In the genomic region with DNA sequence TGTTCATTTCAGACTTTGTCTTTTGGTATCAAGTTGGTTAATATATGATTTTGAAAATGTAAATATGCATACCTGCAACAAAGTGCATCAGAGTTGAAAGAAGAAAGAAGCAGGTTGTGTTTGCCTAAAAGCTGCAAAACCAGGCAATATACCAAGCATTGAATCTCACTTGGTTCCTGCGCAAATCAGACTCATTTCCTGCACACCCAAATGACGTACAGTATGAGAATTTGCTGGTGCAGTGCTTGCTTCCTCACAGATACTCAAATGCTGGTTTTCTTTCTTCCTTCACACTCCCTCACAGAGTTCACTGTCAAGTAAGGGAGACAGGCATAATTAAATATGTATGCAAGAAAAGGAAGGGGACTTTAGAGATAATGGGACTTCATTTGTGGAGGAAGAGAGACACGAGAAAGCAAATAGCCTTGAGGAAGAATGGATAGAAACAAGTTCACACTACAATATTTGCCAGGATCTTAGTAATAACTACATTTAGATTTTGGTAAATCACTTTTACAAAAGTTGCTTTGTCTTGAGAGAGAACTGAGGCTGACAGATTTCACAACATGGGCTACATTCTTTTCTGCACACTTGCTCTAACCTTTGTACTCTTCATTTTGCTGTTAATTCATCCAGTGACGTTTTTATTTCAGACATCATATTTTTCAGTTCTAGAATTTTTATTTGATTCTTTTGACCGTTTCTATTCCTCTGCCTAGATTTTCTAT, we compare ENCODE assay signal across 24 cellular contexts. TPM values are rescaled to one million over a fixed set of nuclear protein-coding genes. Genes with fewer than 3 reads are reported as not detected.
DNase-seq lines count a peak whose midpoint lies in the region; ATAC-seq and TF ChIP-seq lines count a peak whose summit lies in the region.
"Had no signal": no experiment of that assay in that cellular context is flagged by ENCODE, and none has a peak within 500 bp of the region (broad histone marks: within the 10 kb centered on the region; RNA-seq: fewer than 3 reads in every experiment).

No MANE protein-coding gene starts in this region.

- CTCF ChIA-PET in activated CD8-positive, alpha-beta memory T cell treated with anti-CD3 and anti-CD28 coated beads, Interleukin-2, amount 10 ng/mL, durations not matched to agents 7 days and 5 days (lab: Charles Lee) = interaction anchor here (1.0 to 1.6 kb wide), 2 partner anchors 8 to 53 kb away, joined by 3 read pairs; no protein-coding TSS in a partner anchor

- H3K9me3 Mint-ChIP-seq in activated CD8-positive, alpha-beta memory T cell treated with anti-CD3 and anti-CD28 coated beads, Interleukin-2, amount 10 ng/mL, durations not matched to agents 7 days and 5 days (ENCODE audit: low read depth) = peaks cover 11% of the 10 kb centered on the region
- peaks cover 1% of the 10 kb centered on the region for H3K9me3 Mint-ChIP-seq in activated naive CD8-positive, alpha-beta T cell treated with anti-CD3 and anti-CD28 coated beads for 36 hours
- peaks cover 0 to 3% of the 10 kb centered on the region in 2 donors for H3K9me3 Mint-ChIP-seq in natural killer cell
- H3K9me3 Mint-ChIP-seq: nephron progenitor cell had no signal

- no peaks in the 10 kb centered on the region for H3K27me3 Mint-ChIP-seq in activated CD8-positive, alpha-beta memory T cell treated with anti-CD3 and anti-CD28 coated beads, Interleukin-2, amount 10 ng/mL, durations not matched to agents 7 days and 5 days
- H3K27me3 Mint-ChIP-seq in activated naive CD8-positive, alpha-beta T cell treated with anti-CD3 and anti-CD28 coated beads for 36 hours = no peaks in the 10 kb centered on the region
- H3K27me3 Mint-ChIP-seq in natural killer cell (ENCODE audit: low read depth in 2 of 2) = no peaks in the 10 kb centered on the region

- H3K36me3 Mint-ChIP-seq in activated CD8-positive, alpha-beta memory T cell treated with anti-CD3 and anti-CD28 coated beads, Interleukin-2, amount 10 ng/mL, durations not matched to agents 7 days and 5 days = peaks cover 41% of the 10 kb centered on the region
- peaks cover 7% of the 10 kb centered on the region for H3K36me3 Mint-ChIP-seq in activated naive CD8-positive, alpha-beta T cell treated with anti-CD3 and anti-CD28 coated beads for 36 hours
- H3K36me3 Mint-ChIP-seq in natural killer cell = peaks cover 5% of the 10 kb centered on the region

- ATAC-seq in activated CD8-positive, alpha-beta memory T cell treated with anti-CD3 and anti-CD28 coated beads, Interleukin-2, amount 10 ng/mL, durations not matched to agents 7 days and 5 days = peak; percentile 38
- ATAC-seq in natural killer cell = peak; percentile 51 to 66 (median 58)
- ATAC-seq: esophagus mucosa; stimulated activated naive B cell treated with anti-CD40 and anti-IgM and Interleukin-4, amounts not matched to agents 10 μg/mL and 1 μg/mL and 100 μg/mL, for 72 hours had no signal

- H3K4me1 ChIP-seq in colonic mucosa (no peaks in the 10 kb centered on the region), vagina (peaks cover 7% of the 10 kb centered on the region)
- H3K4me1 ChIP-seq: prostate gland had no signal

- TF ChIP-seq CTCF in natural killer cell (IDR thresholded peaks at IDR 0.05) (no peak), colonic mucosa (IDR thresholded peaks at IDR 0.05) (no peak), vagina (IDR thresholded peaks at IDR 0.05) (no peak)

- peak overlapping the region; percentile 92 for H3K27ac Mint-ChIP-seq in activated CD8-positive, alpha-beta memory T cell treated with anti-CD3 and anti-CD28 coated beads, Interleukin-2, amount 10 ng/mL, durations not matched to agents 7 days and 5 days
- peak overlapping the region; percentile 18 for H3K27ac Mint-ChIP-seq in activated naive CD8-positive, alpha-beta T cell treated with anti-CD3 and anti-CD28 coated beads for 36 hours
- peak overlapping the region; percentile 94 to 96 for H3K27ac Mint-ChIP-seq in natural killer cell
- H3K27ac Mint-ChIP-seq: nephron progenitor cell; stimulated activated naive B cell treated with anti-CD40 and anti-IgM and Interleukin-4, amounts not matched to agents 10 μg/mL and 1 μg/mL and 100 μg/mL, for 72 hours had no signal

- no peak for TF ChIP-seq POLR2A in vagina (IDR thresholded peaks at IDR 0.05)

- no peaks in the 10 kb centered on the region for H3K36me3 ChIP-seq in colonic mucosa
- H3K36me3 ChIP-seq in vagina = no peaks in the 10 kb centered on the region
- H3K36me3 ChIP-seq: brain microvascular endothelial cell, prostate gland had no signal

- intact Hi-C loops in natural killer cell (cut with micrococcal nuclease) = loop anchor here (10.0 kb wide), 1 partner anchor 404 kb away; no protein-coding TSS in a partner anchor
- intact Hi-C loops in colonic mucosa (cut with DNase I) = no loop called here
- intact Hi-C loops in vagina (cut with DNase I) = no loop called here

- H3K4me3 Mint-ChIP-seq in activated CD8-positive, alpha-beta memory T cell treated with anti-CD3 and anti-CD28 coated beads, Interleukin-2, amount 10 ng/mL, durations not matched to agents 7 days and 5 days = peak overlapping the region; percentile 31
- H3K4me3 Mint-ChIP-seq in activated naive CD8-positive, alpha-beta T cell treated with anti-CD3 and anti-CD28 coated beads for 36 hours = no peak overlapping the region
- peak overlapping the region; percentile 91 for H3K4me3 Mint-ChIP-seq in natural killer cell
- H3K4me3 Mint-ChIP-seq: nephron progenitor cell; stimulated activated naive B cell treated with anti-CD40 and anti-IgM and Interleukin-4, amounts not matched to agents 10 μg/mL and 1 μg/mL and 100 μg/mL, for 72 hours had no signal

- no peak overlapping the region for H3K9ac ChIP-seq in colonic mucosa (ENCODE audit: low read depth in 2 of 2, low read length in 2 of 2)

- H3K9me3 ChIP-seq in colonic mucosa = no peaks in the 10 kb centered on the region
- no peaks in the 10 kb centered on the region for H3K9me3 ChIP-seq in vagina
- H3K9me3 ChIP-seq: prostate gland had no signal

- DNase-seq in activated CD8-positive, alpha-beta memory T cell treated with anti-CD3 and anti-CD28 coated beads, Interleukin-2, amount 10 ng/mL, durations not matched to agents 7 days and 5 days = peak; percentile 56
- DNase-seq in activated CD8-positive, alpha-beta memory T cell treated with anti-CD3 and anti-CD28 coated beads for 24 hours = no peak
- DNase-seq in T follicular helper cell (ENCODE audit: low read depth) (peak; percentile 23), natural killer cell (no peak), NCI-H1436 (lab: John Stamatoyannopoulos, UW) (no peak), colonic mucosa (no peak), vagina (ENCODE audit: extremely low spot score in 2 of 2) (no peak)
- no peak for DNase-seq in activated naive CD8-positive, alpha-beta T cell treated with anti-CD3 and anti-CD28 coated beads for 36 hours
- DNase-seq: activated CD4-positive, alpha-beta T cell treated with anti-CD3 and anti-CD28 coated beads for 1 hour; brain microvascular endothelial cell; C1 segment of cervical spinal cord; DND-41; dorsolateral prefrontal cortex; H7; head of caudate nucleus; MV-4-11; NCI-H2081; nephron progenitor cell; Right ventricle myocardium superior; stimulated activated CD4-positive, alpha-beta T cell treated with anti-CD3 and anti-CD28 coated beads, Interleukin-12 subunit alpha, Interleukin-12 subunit beta, amount 100 ng/mL, for 4 hours; stimulated activated naive B cell treated with anti-CD40 and anti-IgM and Interleukin-4, amounts not matched to agents 10 μg/mL and 1 μg/mL and 100 μg/mL, for 72 hours had no signal

- no peak overlapping the region for H3K4me3 ChIP-seq in colonic mucosa
- no peak overlapping the region for H3K4me3 ChIP-seq in vagina
- H3K4me3 ChIP-seq: dorsolateral prefrontal cortex, prostate gland had no signal

- H3K4me1 Mint-ChIP-seq in activated CD8-positive, alpha-beta memory T cell treated with anti-CD3 and anti-CD28 coated beads, Interleukin-2, amount 10 ng/mL, durations not matched to agents 7 days and 5 days = peaks cover 91% of the 10 kb centered on the region
- H3K4me1 Mint-ChIP-seq in activated naive CD8-positive, alpha-beta T cell treated with anti-CD3 and anti-CD28 coated beads for 36 hours = peaks cover 75% of the 10 kb centered on the region
- peaks cover 81 to 93% of the 10 kb centered on the region in 2 donors for H3K4me1 Mint-ChIP-seq in natural killer cell

- H3K27ac ChIP-seq in colonic mucosa (no peak overlapping the region), vagina (no peak overlapping the region)
- H3K27ac ChIP-seq: brain microvascular endothelial cell, dorsolateral prefrontal cortex, prostate gland had no signal

- H3K27me3 ChIP-seq in colonic mucosa = no peaks in the 10 kb centered on the region
- no peaks in the 10 kb centered on the region for H3K27me3 ChIP-seq in vagina
- H3K27me3 ChIP-seq: brain microvascular endothelial cell, dorsolateral prefrontal cortex had no signal

RNA-seq across cellular contexts. Expression of gene AOAH, which starts 56.9 kb away (rescaled TPM):
- total RNA-seq in activated CD8-positive, alpha-beta memory T cell treated with anti-CD3 and anti-CD28 coated beads, Interleukin-2, amount 10 ng/mL, durations not matched to agents 7 days and 5 days = 10 to 100 TPM; 44.5 to 48.8 TPM
- total RNA-seq in activated naive CD8-positive, alpha-beta T cell treated with anti-CD3 and anti-CD28 coated beads for 36 hours = 1 to 10 TPM; 5.3 to 7.1 TPM
- total RNA-seq in natural killer cell = 100 to 1,000 TPM; 263 to 403 (median 312) TPM
- total RNA-seq in colonic mucosa = 10 to 100 TPM; 22.2 to 46.1 TPM
- 7.4 TPM for total RNA-seq in vagina
- total RNA-seq: A673 had no signal

Comparison
In these comparisons a context has a peak if more than half of its experiments do, and no peak if none do; other contexts are left out.
1. DNase-seq: peak in activated CD8-positive, alpha-beta memory T cell treated with anti-CD3 and anti-CD28 coated beads, Interleukin-2, amount 10 ng/mL, durations not matched to agents 7 days and 5 days (single experiment) and T follicular helper cell (single experiment); none in activated CD8-positive, alpha-beta memory T cell treated with anti-CD3 and anti-CD28 coated beads for 24 hours (single experiment), activated naive CD8-positive, alpha-beta T cell treated with anti-CD3 and anti-CD28 coated beads for 36 hours (single experiment), natural killer cell (single experiment), NCI-H1436 (single experiment), colonic mucosa (single experiment) and vagina (0 of 2).
2. H3K27ac Mint-ChIP-seq: peak in every context shown above with its lines; median percentile 95 in natural killer cell; 92 in activated CD8-positive, alpha-beta memory T cell treated with anti-CD3 and anti-CD28 coated beads, Interleukin-2, amount 10 ng/mL, durations not matched to agents 7 days and 5 days; 18 in activated naive CD8-positive, alpha-beta T cell treated with anti-CD3 and anti-CD28 coated beads for 36 hours.
3. RNA of gene AOAH, which starts 56.9 kb away (total RNA-seq): 263 to 403 TPM in natural killer cell; 44.5 to 48.8 TPM in activated CD8-positive, alpha-beta memory T cell treated with anti-CD3 and anti-CD28 coated beads, Interleukin-2, amount 10 ng/mL, durations not matched to agents 7 days and 5 days, 22.2 to 46.1 TPM in colonic mucosa, 7.4 TPM in vagina (single experiment) and 5.3 to 7.1 TPM in activated naive CD8-positive, alpha-beta T cell treated with anti-CD3 and anti-CD28 coated beads for 36 hours; every median in the first group is over 4 times any median in the second.